ENCODE assay signal across 23 cellular contexts in genomic region chr1:220164517-220164916, GRCh38.
"Had no signal": no experiment of that assay in that cellular context is flagged by ENCODE, and none has a peak within 500 bp of the region (broad histone marks: within the 10 kb centered on the region; RNA-seq: fewer than 3 reads in every experiment).

No MANE protein-coding gene starts in this region.

- DNase-seq: activated CD4-positive, alpha-beta memory T cell treated with anti-CD3 and anti-CD28 coated beads, Interleukin-2, amount 10 ng/mL, durations not matched to agents 7 days and 5 days; activated CD4-positive, alpha-beta T cell treated with anti-CD3 and anti-CD28 coated beads for 1 hour; activated CD4-positive, alpha-beta T cell treated with anti-CD3 and anti-CD28 coated beads for 4 hours; activated CD4-positive, alpha-beta T cell treated with anti-CD3 and anti-CD28 coated beads, Interleukin-2, amount 10 ng/mL, durations not matched to agents 7 days and 5 days; activated CD4-positive, alpha-beta T cell treated with anti-CD3 and anti-CD28 coated beads, Interleukin-2, amount 50 U/mL, for 4 hours; activated CD8-positive, alpha-beta memory T cell treated with anti-CD3 and anti-CD28 coated beads, Interleukin-2, amount 50 U/mL, for 48 hours; activated effector memory CD4-positive, alpha-beta T cell treated with Interleukin-2 at 50 U/mL for 16 hours; activated gamma-delta T cell treated with Interleukin-2 at 50 U/mL for 16 hours; activated naive CD4-positive, alpha-beta T cell treated with anti-CD3 and anti-CD28 coated beads, Interleukin-2, amount 50 U/mL, for 16 hours; activated naive CD4-positive, alpha-beta T cell treated with Interleukin-2 at 50 U/mL for 16 hours; activated T-cell treated with anti-CD3 and anti-CD28 coated beads for 4 hours; activated T-cell treated with anti-CD3 and anti-CD28 coated beads, Interleukin-2, amount 50 U/mL, for 24 hours; amygdala; aorta; dorsolateral prefrontal cortex; effector memory CD4-positive, alpha-beta T cell; endodermal cell; foreskin fibroblast; head of caudate nucleus; T-helper 2 cell had no signal

- FAIRE-seq: bronchial epithelial cell, frontal cortex had no signal

- H3K27ac ChIP-seq: coronary artery, dorsolateral prefrontal cortex had no signal

- H3K27me3 ChIP-seq: dorsolateral prefrontal cortex had no signal

- H3K4me3 ChIP-seq: coronary artery, dorsolateral prefrontal cortex had no signal
